Comparison of ENCODE assay signal across 29 cellular contexts in the genomic region with DNA sequence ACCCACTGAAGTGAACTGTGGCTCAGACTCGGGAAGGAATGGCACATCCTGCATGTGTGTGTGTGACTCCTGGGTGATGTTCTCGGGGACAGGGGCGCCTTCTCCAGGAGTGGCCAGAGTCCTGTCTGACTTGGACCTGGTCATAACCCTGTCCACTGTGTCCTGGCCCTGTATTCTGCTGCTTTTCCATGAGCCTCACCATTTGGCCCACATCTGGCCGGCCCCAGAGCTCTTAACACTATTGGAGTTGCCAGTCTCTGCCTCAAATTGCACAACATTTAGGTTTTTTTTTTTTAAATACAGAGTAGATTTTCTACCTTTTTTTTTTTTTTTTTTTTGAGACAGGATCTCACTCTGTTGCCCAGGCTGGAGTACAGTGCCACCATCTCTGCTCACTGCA.
"Had no signal": no experiment of that assay in that cellular context is flagged by ENCODE, and none has a peak within 500 bp of the region (broad histone marks: within the 10 kb centered on the region; RNA-seq: fewer than 3 reads in every experiment).

No MANE protein-coding gene starts in this region.

- H3K4me1 Mint-ChIP-seq: central memory CD8-positive, alpha-beta T cell; memory B cell; natural killer cell; stimulated activated memory B cell treated with anti-CD40 and anti-IgM and Interleukin-4, amounts not matched to agents 10 μg/mL and 1 μg/mL and 100 μg/mL, for 72 hours had no signal

- H3K36me3 ChIP-seq: esophagus muscularis mucosa, ovary, right lobe of liver, tibial artery, upper lobe of left lung had no signal

- H3K27ac Mint-ChIP-seq: immature natural killer cell; memory B cell; natural killer cell; stimulated activated memory B cell treated with anti-CD40 and anti-IgM and Interleukin-4, amounts not matched to agents 10 μg/mL and 1 μg/mL and 100 μg/mL, for 72 hours had no signal

- H3K4me3 ChIP-seq: coronary artery, esophagus muscularis mucosa, lung, ovary, psoas muscle, right lobe of liver, testis, tibial artery, upper lobe of left lung had no signal

- DNase-seq: dermis blood vessel endothelial cell; effector memory CD4-positive, alpha-beta T cell; foreskin melanocyte; glutamatergic neuron; hypothalamus; immature natural killer cell; islet precursor cell; kidney glomerular epithelial cell; left colon; natural killer cell; nucleus accumbens; ovary; posterior cingulate gyrus; psoas muscle; right lobe of liver; stimulated activated CD4-positive, alpha-beta T cell treated with anti-CD3 and anti-CD28 coated beads, Interleukin-2, amount 100 ng/mL, for 24 hours; stimulated activated CD4-positive, alpha-beta T cell treated with anti-CD3 and anti-CD28 coated beads, Interleukin-4, amount 100 ng/mL, for 4 hours; stimulated activated naive CD8-positive, alpha-beta T cell treated with anti-CD3 and anti-CD28 coated beads, Interleukin-15, Interleukin-2, amounts not matched to agents 100 U/mL and 50 U/mL, for 24 hours; substantia nigra; testis; tibial artery; upper lobe of left lung had no signal

- H3K9me3 ChIP-seq: ovary, psoas muscle, right lobe of liver, testis had no signal

- H3K4me1 ChIP-seq: esophagus muscularis mucosa, psoas muscle, right lobe of liver, testis, tibial artery, upper lobe of left lung had no signal

- H3K27me3 ChIP-seq: esophagus muscularis mucosa, ovary, right lobe of liver, testis, upper lobe of left lung had no signal

- H3K4me3 Mint-ChIP-seq: central memory CD8-positive, alpha-beta T cell; immature natural killer cell; memory B cell; natural killer cell; neural crest cell; stimulated activated memory B cell treated with anti-CD40 and anti-IgM and Interleukin-4, amounts not matched to agents 10 μg/mL and 1 μg/mL and 100 μg/mL, for 72 hours had no signal

- H3K9me3 Mint-ChIP-seq: central memory CD8-positive, alpha-beta T cell; immature natural killer cell; natural killer cell; neural crest cell had no signal

- ATAC-seq: left colon; natural killer cell; psoas muscle; right lobe of liver; stimulated activated memory B cell treated with anti-CD40 and anti-IgM and Interleukin-4, amounts not matched to agents 10 μg/mL and 1 μg/mL and 100 μg/mL, for 72 hours; stimulated activated naive CD8-positive, alpha-beta T cell treated with anti-CD3 and anti-CD28 coated beads, Interleukin-15, Interleukin-2, amounts not matched to agents 100 U/mL and 50 U/mL, for 24 hours had no signal

- H3K36me3 Mint-ChIP-seq: immature natural killer cell; memory B cell; natural killer cell; stimulated activated memory B cell treated with anti-CD40 and anti-IgM and Interleukin-4, amounts not matched to agents 10 μg/mL and 1 μg/mL and 100 μg/mL, for 72 hours had no signal

- H3K27ac ChIP-seq: coronary artery, esophagus muscularis mucosa, ovary, psoas muscle, right lobe of liver, testis, tibial artery, upper lobe of left lung had no signal
